24 cellular contexts compared by ENCODE assay signal in the genomic region with DNA sequence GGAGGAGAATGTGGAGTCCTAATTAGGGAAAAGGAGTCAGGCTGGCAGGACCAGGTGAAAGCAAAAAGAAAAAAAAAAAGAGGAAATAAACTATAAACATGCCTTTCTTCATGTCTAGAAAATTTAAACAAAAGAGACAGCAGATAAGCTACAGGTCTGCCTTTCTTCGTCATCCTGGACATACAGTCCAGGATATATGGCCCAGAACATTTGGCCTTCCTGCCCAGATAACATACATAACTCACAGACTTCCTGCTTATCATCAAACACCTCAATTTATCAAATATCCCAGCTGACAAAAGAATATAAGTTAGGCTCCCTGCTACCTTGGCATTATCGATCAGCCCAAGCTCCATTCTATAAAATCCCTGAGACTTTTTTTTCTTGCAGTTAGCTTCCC. TPM values are rescaled to one million over a fixed set of nuclear protein-coding genes. Genes with fewer than 3 reads are reported as not detected.
"Had no signal": no experiment of that assay in that cellular context is flagged by ENCODE, and none has a peak within 500 bp of the region (broad histone marks: within the 10 kb centered on the region; RNA-seq: fewer than 3 reads in every experiment).

No MANE protein-coding gene starts in this region.

- H3K4me3 Mint-ChIP-seq: activated naive CD4-positive, alpha-beta T cell treated with anti-CD3 and anti-CD28 coated beads, Interleukin-2, amount 10 ng/mL, durations not matched to agents 7 days and 5 days; effector memory CD8-positive, alpha-beta T cell; memory B cell; natural killer cell had no signal

- H3K9me3 ChIP-seq: colonic mucosa, ovary, psoas muscle, right atrium auricular region, transverse colon, vagina had no signal

- H3K27ac ChIP-seq: colonic mucosa, dorsolateral prefrontal cortex, ovary, psoas muscle, right atrium auricular region, transverse colon, vagina, VCaP had no signal

- H3K36me3 ChIP-seq: colonic mucosa, ovary, right atrium auricular region, transverse colon, vagina had no signal

- ATAC-seq: effector memory CD8-positive, alpha-beta T cell; esophagus mucosa; left lobe of liver; natural killer cell; psoas muscle had no signal

- H3K36me3 Mint-ChIP-seq: activated naive CD4-positive, alpha-beta T cell treated with anti-CD3 and anti-CD28 coated beads, Interleukin-2, amount 10 ng/mL, durations not matched to agents 7 days and 5 days; memory B cell; natural killer cell had no signal

- H3K27me3 ChIP-seq: colonic mucosa, ovary, right atrium auricular region, transverse colon, vagina had no signal

- H3K4me1 ChIP-seq: colonic mucosa, psoas muscle, right atrium auricular region, transverse colon, vagina had no signal

- DNase-seq: activated CD4-positive, CD25-positive, alpha-beta regulatory T cell treated with anti-CD3 and anti-CD28 coated beads, Interleukin-2, amount 50 U/mL, for 72 hours; activated CD8-positive, alpha-beta memory T cell treated with anti-CD3 and anti-CD28 coated beads, Interleukin-2, amount 50 U/mL, for 48 hours; activated effector memory CD4-positive, alpha-beta T cell treated with anti-CD3 and anti-CD28 coated beads, Interleukin-2, amount 50 U/mL, for 16 hours; activated naive CD4-positive, alpha-beta T cell treated with anti-CD3 and anti-CD28 coated beads, Interleukin-2, amount 10 ng/mL, durations not matched to agents 7 days and 5 days; activated T-cell treated with anti-CD3 and anti-CD28 coated beads, Interleukin-2, amount 50 U/mL, for 48 hours; colonic mucosa; dorsolateral prefrontal cortex; effector memory CD8-positive, alpha-beta T cell; foreskin melanocyte; kidney; natural killer cell; ovary; psoas muscle; SW 1271; T-helper 2 cell; transverse colon had no signal

- H3K4me1 Mint-ChIP-seq: activated naive CD4-positive, alpha-beta T cell treated with anti-CD3 and anti-CD28 coated beads, Interleukin-2, amount 10 ng/mL, durations not matched to agents 7 days and 5 days; memory B cell; natural killer cell had no signal

- H3K27ac Mint-ChIP-seq: activated naive CD4-positive, alpha-beta T cell treated with anti-CD3 and anti-CD28 coated beads, Interleukin-2, amount 10 ng/mL, durations not matched to agents 7 days and 5 days; effector memory CD8-positive, alpha-beta T cell; memory B cell; natural killer cell had no signal

- H3K9me3 Mint-ChIP-seq: activated naive CD4-positive, alpha-beta T cell treated with anti-CD3 and anti-CD28 coated beads, Interleukin-2, amount 10 ng/mL, durations not matched to agents 7 days and 5 days; effector memory CD8-positive, alpha-beta T cell; memory B cell; natural killer cell had no signal

- H3K4me3 ChIP-seq: colonic mucosa, dorsolateral prefrontal cortex, ovary, psoas muscle, right atrium auricular region, transverse colon, vagina had no signal

RNA-seq across cellular contexts. Expression of a gene that starts 11.2 kb away (rescaled TPM):
- total RNA-seq: bronchial epithelial cell, endothelial cell of umbilical vein, esophagus mucosa, vagina had no signal
- polyA plus RNA-seq: endothelial cell of umbilical vein had no signal
